In the genomic region with DNA sequence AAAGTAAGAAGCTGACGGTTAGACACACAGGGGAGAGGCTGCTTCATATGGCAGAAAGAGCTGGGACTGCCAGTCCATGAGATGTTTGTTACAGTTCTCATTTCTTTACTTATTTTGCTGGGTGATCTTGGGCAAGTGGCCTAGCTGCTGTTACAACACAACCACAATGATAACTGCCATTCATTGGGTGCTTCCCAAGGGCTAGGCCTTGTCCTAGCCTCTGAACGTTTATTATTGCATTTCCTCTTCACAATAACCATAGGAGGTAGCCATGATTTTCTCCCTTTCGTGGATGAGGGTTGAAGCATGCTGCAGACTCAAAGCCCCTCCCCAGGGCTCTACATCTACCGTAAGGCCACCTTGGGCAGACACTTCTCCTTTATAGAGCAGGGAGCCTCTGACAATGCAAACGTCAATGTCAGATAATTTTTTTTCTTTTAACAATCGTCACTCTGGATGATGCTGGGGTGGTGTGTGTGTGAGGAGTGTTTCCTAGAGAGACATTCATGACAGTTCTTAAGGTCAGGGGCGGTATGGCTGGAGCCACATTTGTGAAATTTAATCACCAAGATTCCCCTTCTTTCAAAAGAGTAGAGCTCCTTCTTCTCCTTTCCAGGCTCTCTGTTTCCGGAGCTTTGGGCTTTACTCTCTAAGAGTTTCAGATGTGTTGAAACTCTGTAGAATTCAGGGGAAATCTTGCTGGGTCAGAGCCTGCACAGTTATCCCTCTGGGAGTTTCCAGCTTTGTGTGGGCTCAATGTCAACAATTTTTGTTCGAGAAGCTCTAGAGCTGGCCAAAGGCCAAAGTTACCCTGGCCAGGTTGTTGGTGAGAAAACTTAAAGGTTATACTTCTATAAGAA, we compare ENCODE assay signal across 11 cellular contexts.
DNase-seq lines count a peak whose midpoint lies in the region; ATAC-seq and TF ChIP-seq lines count a peak whose summit lies in the region.
"Had no signal": no experiment of that assay in that cellular context is flagged by ENCODE, and none has a peak within 500 bp of the region (broad histone marks: within the 10 kb centered on the region; RNA-seq: fewer than 3 reads in every experiment).

No MANE protein-coding gene starts in this region.

- no peak for ATAC-seq in stimulated activated naive CD8-positive, alpha-beta T cell treated with anti-CD3 and anti-CD28 coated beads, Interleukin-15, Interleukin-2, amounts not matched to agents 100 U/mL and 50 U/mL, for 24 hours
- peak; percentile 35 for ATAC-seq in lung (ENCODE audit: insufficient read depth, low FRiP score)
- no peak for ATAC-seq in HG02571 (IDR thresholded peaks at IDR 0.05; ENCODE audit: unreplicated experiment)
- ATAC-seq: foreskin keratinocyte had no signal

- POLR2A ChIA-PET in OCI-LY7 (lab: Charles Lee): interaction anchor here (0.6 to 2.6 kb wide), 8 partner anchors 8 to 1741 kb away, joined by 3 to 8 read pairs (median 3); no protein-coding TSS in a partner anchor

- no peak for DNase-seq in stimulated activated naive CD8-positive, alpha-beta T cell treated with anti-CD3 and anti-CD28 coated beads, Interleukin-15, Interleukin-2, amounts not matched to agents 100 U/mL and 50 U/mL, for 24 hours
- DNase-seq in OCI-LY7 (ENCODE audit: low spot score) (no peak), lung (ENCODE audit: low spot score) (no peak), NCI-H1417 (lab: John Stamatoyannopoulos, UW) (no peak), anterior cingulate cortex (lab: John Stamatoyannopoulos, UW) (no peak), activated gamma-delta T cell treated with Interleukin-2 at 50 U/mL for 16 hours (no peak)
- DNase-seq: activated CD4-positive, alpha-beta T cell treated with anti-CD3 and anti-CD28 coated beads, Interleukin-2, amount 50 U/mL, for 48 hours; foreskin keratinocyte; MM.1S had no signal

- H3K27ac Mint-ChIP-seq in stimulated activated naive CD8-positive, alpha-beta T cell treated with anti-CD3 and anti-CD28 coated beads, Interleukin-15, Interleukin-2, amounts not matched to agents 100 ng/mL and 50 ng/mL, for 24 hours: peak overlapping the region; percentile 9

- no peaks in the 10 kb centered on the region for H3K27me3 ChIP-seq in lung (ENCODE audit: control insufficient read depth, insufficient read depth)
- H3K27me3 ChIP-seq: foreskin keratinocyte had no signal

- no peaks in the 10 kb centered on the region for H3K27me3 Mint-ChIP-seq in stimulated activated naive CD8-positive, alpha-beta T cell treated with anti-CD3 and anti-CD28 coated beads, Interleukin-15, Interleukin-2, amounts not matched to agents 100 ng/mL and 50 ng/mL, for 24 hours

- H3K4me2 ChIP-seq in OCI-LY7 (ENCODE audit: low read length): peak overlapping the region; percentile 48

- H3K4me1 Mint-ChIP-seq in stimulated activated naive CD8-positive, alpha-beta T cell treated with anti-CD3 and anti-CD28 coated beads, Interleukin-15, Interleukin-2, amounts not matched to agents 100 ng/mL and 50 ng/mL, for 24 hours (ENCODE audit: low read depth): peaks cover 39% of the 10 kb centered on the region

- CTCF ChIA-PET in OCI-LY7 (lab: Charles Lee; ENCODE audit: unreplicated experiment): no interaction called here

- H3K36me3 ChIP-seq in OCI-LY7 (ENCODE audit: insufficient read depth, low read length) (no peaks in the 10 kb centered on the region), lung (ENCODE audit: control insufficient read depth in 2 of 2, insufficient read depth in 2 of 2, low read length in 2 of 2) (no peaks in the 10 kb centered on the region)

- H3K9me3 Mint-ChIP-seq in stimulated activated naive CD8-positive, alpha-beta T cell treated with anti-CD3 and anti-CD28 coated beads, Interleukin-15, Interleukin-2, amounts not matched to agents 100 ng/mL and 50 ng/mL, for 24 hours: peaks cover 3% of the 10 kb centered on the region

- no peak overlapping the region for H3K4me3 ChIP-seq in OCI-LY7 (ENCODE audit: low read depth, low read length, poor library complexity, severe bottlenecking)
- no peak overlapping the region for H3K4me3 ChIP-seq in lung

- TF ChIP-seq CTCF in OCI-LY7 (conservative IDR thresholded peaks at IDR 0.05; ENCODE audit: low read length) (no peak), lung (IDR thresholded peaks at IDR 0.05; ENCODE audit: control extremely low read depth, extremely low read depth) (no peak)

- 19 to 51% methylated on average over 9 of the region's 9 CpGs for WGBS in lung, 2 donors

- intact Hi-C loops in OCI-LY7 (cut with micrococcal nuclease; ENCODE audit: unreplicated experiment): loop anchor here (2.0 kb wide), 1 partner anchor 15 kb away; no protein-coding TSS in a partner anchor

- H3K9me3 ChIP-seq in OCI-LY7 (ENCODE audit: low read length) (peaks cover 3% of the 10 kb centered on the region; the same call in 1 of the 2 replicates), lung (ENCODE audit: control insufficient read depth in 2 of 2, insufficient read depth in 1 of 2, low read length in 1 of 2) (no peaks in the 10 kb centered on the region)

- no peak overlapping the region for H3K4me3 Mint-ChIP-seq in stimulated activated naive CD8-positive, alpha-beta T cell treated with anti-CD3 and anti-CD28 coated beads, Interleukin-15, Interleukin-2, amounts not matched to agents 100 ng/mL and 50 ng/mL, for 24 hours

- no peaks in the 10 kb centered on the region for H3K9me2 ChIP-seq in OCI-LY7 (ENCODE audit: insufficient read depth, low read length)

- no peak overlapping the region for H3K27ac ChIP-seq in OCI-LY7 (ENCODE audit: low read depth, low read length, poor library complexity, severe bottlenecking)
- H3K27ac ChIP-seq in lung (ENCODE audit: low read depth in 1 of 2, low read length in 1 of 2): peak overlapping the region in 1 of 2 donors; percentile 22
- H3K27ac ChIP-seq: foreskin keratinocyte had no signal

- H4K20me1 ChIP-seq in OCI-LY7 (ENCODE audit: insufficient read depth, low read length): no peaks in the 10 kb centered on the region

- peaks cover 69% of the 10 kb centered on the region for H3K4me1 ChIP-seq in OCI-LY7 (ENCODE audit: insufficient read depth, low read length, poor library complexity, severe bottlenecking)
- H3K4me1 ChIP-seq in lung (ENCODE audit: control insufficient read depth in 2 of 2, insufficient read depth in 2 of 2, low read length in 2 of 2): peaks cover 3 to 6% of the 10 kb centered on the region in 2 donors
- H3K4me1 ChIP-seq: foreskin keratinocyte had no signal

- no peaks in the 10 kb centered on the region for H3K36me3 Mint-ChIP-seq in stimulated activated naive CD8-positive, alpha-beta T cell treated with anti-CD3 and anti-CD28 coated beads, Interleukin-15, Interleukin-2, amounts not matched to agents 100 ng/mL and 50 ng/mL, for 24 hours (ENCODE audit: low read depth)

- H3K79me2 ChIP-seq in OCI-LY7 (ENCODE audit: insufficient read depth, low read depth, low read length): no peaks in the 10 kb centered on the region

- no TSS peak for BruUV-seq in OCI-LY7 (replicated peaks; lab: Mats Ljungman, UMichigan)

- H2AFZ ChIP-seq in OCI-LY7 (ENCODE audit: low read length): no peak overlapping the region
